In the genomic region with DNA sequence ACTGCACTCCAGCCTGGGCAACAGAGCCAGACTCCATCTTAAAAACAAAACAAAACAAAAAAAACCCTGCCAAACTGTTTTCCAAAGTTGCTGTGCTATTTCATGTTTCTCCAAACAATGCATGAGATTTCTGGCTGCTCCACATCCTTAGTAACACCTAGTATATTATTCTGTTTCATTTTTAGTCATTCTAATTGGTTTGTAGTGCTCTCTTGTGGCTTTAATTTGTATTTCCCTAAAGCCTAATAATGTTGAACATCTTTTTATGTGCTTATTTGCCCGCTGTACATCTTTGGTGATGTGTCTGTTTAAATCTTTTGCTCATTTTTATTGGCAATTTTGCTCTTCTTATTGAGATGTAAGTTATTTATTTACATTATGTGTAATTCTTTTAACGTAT, we compare ENCODE assay signal across 1 cellular context.
TF ChIP-seq lines count a peak whose summit lies in the region.

No MANE protein-coding gene starts in this region.

TF ChIP-seq in A549, 52 proteins besides CTCF, POLR2A, EP300 and RAD21:
- TF ChIP-seq, protein P1, sequence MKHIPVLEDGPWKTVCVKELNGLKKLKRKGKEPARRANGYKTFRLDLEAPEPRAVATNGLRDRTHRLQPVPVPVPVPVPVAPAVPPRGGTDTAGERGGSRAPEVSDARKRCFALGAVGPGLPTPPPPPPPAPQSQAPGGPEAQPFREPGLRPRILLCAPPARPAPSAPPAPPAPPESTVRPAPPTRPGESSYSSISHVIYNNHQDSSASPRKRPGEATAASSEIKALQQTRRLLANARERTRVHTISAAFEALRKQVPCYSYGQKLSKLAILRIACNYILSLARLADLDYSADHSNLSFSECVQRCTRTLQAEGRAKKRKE (CRISPR knock-in tag; IDR thresholded peaks at IDR 0.05; ENCODE audit: low read depth) = no peak
- peak; percentile 43; the same call in 2 of the 3 replicates for TF ChIP-seq SMC3 (IDR thresholded peaks at IDR 0.05)
